Comparison of ENCODE assay signal across 13 cellular contexts in the genomic region with DNA sequence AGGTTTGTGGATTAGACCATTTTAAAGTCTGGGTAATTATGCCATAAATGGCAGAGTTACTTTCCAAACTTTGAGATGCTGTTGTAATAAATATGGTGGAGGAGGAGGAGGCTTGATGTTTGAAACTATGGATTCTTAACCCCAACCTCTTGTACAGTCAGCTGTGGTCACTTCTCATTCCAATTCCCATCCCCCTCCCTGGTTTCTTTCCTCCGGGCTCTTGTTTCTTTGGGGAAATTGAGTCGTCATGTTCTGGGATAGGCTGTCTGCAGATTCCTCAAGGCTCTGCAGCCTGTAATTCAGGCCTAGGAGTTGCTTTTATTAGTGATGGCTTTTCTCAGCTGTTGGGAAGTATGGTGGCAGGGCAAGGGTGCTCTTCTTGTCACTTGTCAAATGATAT. TPM values are rescaled to one million over a fixed set of nuclear protein-coding genes. Genes with fewer than 3 reads are reported as not detected.
A peak's percentile ranks its signal among the peaks of the same experiment; 100 is the strongest.
DNase-seq lines count a peak whose midpoint lies in the region; ATAC-seq and TF ChIP-seq lines count a peak whose summit lies in the region.
"Had no signal": no experiment of that assay in that cellular context is flagged by ENCODE, and none has a peak within 500 bp of the region (broad histone marks: within the 10 kb centered on the region; RNA-seq: fewer than 3 reads in every experiment).

No MANE protein-coding gene starts in this region.

- H3K27me3 ChIP-seq in A673 (replicated peaks; ENCODE audit: insufficient read depth, low read depth, low read length, poor library complexity) = no peaks in the 10 kb centered on the region
- no peaks in the 10 kb centered on the region for H3K27me3 ChIP-seq in GM23338 (ENCODE audit: insufficient read depth)
- H3K27me3 ChIP-seq in mammary epithelial cell (ENCODE audit: insufficient read depth, low read length) = no peaks in the 10 kb centered on the region
- H3K27me3 ChIP-seq in tibial artery = peaks cover 0 to 22% of the 10 kb centered on the region in 2 donors

- H3K36me3 ChIP-seq in A673 (ENCODE audit: insufficient read depth, low read length, poor library complexity, severe bottlenecking) (no peaks in the 10 kb centered on the region), GM23338 (ENCODE audit: insufficient read depth) (no peaks in the 10 kb centered on the region; the same call in 1 of the 2 replicates), mammary epithelial cell (ENCODE audit: insufficient read depth, low read length) (no peaks in the 10 kb centered on the region), tibial artery (peaks cover 2 to 16% (median 11%) of the 10 kb centered on the region in 3 donors)

- peak overlapping the region; percentile 90 for H3K4me2 ChIP-seq in GM23338
- peak overlapping the region; percentile 90 for H3K4me2 ChIP-seq in mammary epithelial cell (ENCODE audit: insufficient read depth, low read depth, low read length)

- no peak for ATAC-seq in GM23338
- ATAC-seq in GM21723 (IDR thresholded peaks at IDR 0.05; ENCODE audit: unreplicated experiment) = no peak
- no peak for ATAC-seq in HG03025 (IDR thresholded peaks at IDR 0.05; ENCODE audit: low FRiP score, unreplicated experiment)
- ATAC-seq in stimulated activated naive B cell treated with anti-CD40 and anti-IgM and Interleukin-4, amounts not matched to agents 10 μg/mL and 1 μg/mL and 100 μg/mL, for 72 hours (replicated peaks) = no peak
- ATAC-seq: activated CD8-positive, alpha-beta memory T cell treated with anti-CD3 and anti-CD28 coated beads, Interleukin-2, amount 10 ng/mL, durations not matched to agents 7 days and 5 days had no signal

- H3K9ac ChIP-seq in mammary epithelial cell (ENCODE audit: insufficient read depth, low read length) = no peak overlapping the region

- WGBS in mammary epithelial cell (ENCODE audit: low coverage, missing lambda C conversion rate) = 95% methylated on average over 2 of the region's 2 CpGs

- dilution Hi-C loops in mammary epithelial cell (cut with HindIII; ENCODE audit: low sequenced_read_pairs) = no loop called here

- H3K36me3 Mint-ChIP-seq in GM23338 (ENCODE audit: low read depth) (peaks cover 7% of the 10 kb centered on the region; the same call in 2 of the 3 replicates), mesothelial cell of epicardium (peaks cover 5% of the 10 kb centered on the region)
- H3K36me3 Mint-ChIP-seq in stimulated activated naive B cell treated with anti-CD40 and anti-IgM and Interleukin-4, amounts not matched to agents 10 μg/mL and 1 μg/mL and 100 μg/mL, for 72 hours = peaks cover 3 to 4% of the 10 kb centered on the region in 2 donors
- H3K36me3 Mint-ChIP-seq: activated CD8-positive, alpha-beta memory T cell treated with anti-CD3 and anti-CD28 coated beads, Interleukin-2, amount 10 ng/mL, durations not matched to agents 7 days and 5 days had no signal

- TF ChIP-seq CTCF in A673 (conservative IDR thresholded peaks at IDR 0.05; ENCODE audit: low read depth, low read length) = no peak
- no peak for TF ChIP-seq CTCF in GM23338 (conservative IDR thresholded peaks at IDR 0.05; ENCODE audit: low read depth in 2 of 2)
- no peak for TF ChIP-seq CTCF in mammary epithelial cell (conservative IDR thresholded peaks at IDR 0.05 in 1 of 2, IDR thresholded peaks at IDR 0.05 in 1 of 2; ENCODE audit: extremely low read depth in 1 of 2, insufficient read depth in 1 of 2, low read depth in 1 of 2, low read length in 2 of 2)
- TF ChIP-seq CTCF in mesothelial cell of epicardium (IDR thresholded peaks at IDR 0.05; ENCODE audit: unreplicated experiment) = no peak
- no peak for TF ChIP-seq CTCF in tibial artery (IDR thresholded peaks at IDR 0.05)

- H3K79me2 ChIP-seq in GM23338 (replicated peaks; ENCODE audit: insufficient read depth) = peaks cover 73% of the 10 kb centered on the region
- peaks cover 74% of the 10 kb centered on the region for H3K79me2 ChIP-seq in mammary epithelial cell (ENCODE audit: insufficient read depth, low read length)

- intact Hi-C loops in A673 (cut with micrococcal nuclease; ENCODE audit: unreplicated experiment) = no loop called here
- intact Hi-C loops in mammary epithelial cell (cut with micrococcal nuclease) = no loop called here
- intact Hi-C loops in tibial artery (cut with DNase I; ENCODE audit: low total_unique reads) = loop anchor here (10.0 kb wide), 1 partner anchor 56 kb away; no protein-coding TSS in a partner anchor

- no peaks in the 10 kb centered on the region for H3K9me2 ChIP-seq in GM23338 (ENCODE audit: insufficient read depth)

- POLR2A ChIA-PET in A673 (lab: Charles Lee; ENCODE audit: low non-redundant PET) = interaction anchor here (0.6 kb wide), 1 partner anchor 11 kb away, joined by 4 read pairs; no protein-coding TSS in a partner anchor

- no peak overlapping the region for H3K27ac Mint-ChIP-seq in GM23338
- H3K27ac Mint-ChIP-seq in mesothelial cell of epicardium = peak overlapping the region; percentile 54
- no peak overlapping the region for H3K27ac Mint-ChIP-seq in stimulated activated naive B cell treated with anti-CD40 and anti-IgM and Interleukin-4, amounts not matched to agents 10 μg/mL and 1 μg/mL and 100 μg/mL, for 72 hours
- H3K27ac Mint-ChIP-seq: activated CD8-positive, alpha-beta memory T cell treated with anti-CD3 and anti-CD28 coated beads, Interleukin-2, amount 10 ng/mL, durations not matched to agents 7 days and 5 days had no signal

- in situ Hi-C loops in mammary epithelial cell (cut with MboI; ENCODE audit: low sequenced_read_pairs in 2 of 2) = loop anchor here (5.0 kb wide), 2 partner anchors 44 to 49 kb away; no protein-coding TSS in a partner anchor

- H3K27me3 Mint-ChIP-seq in GM23338 (ENCODE audit: insufficient read depth, low read depth, poor library complexity) = peaks cover 15% of the 10 kb centered on the region
- no peaks in the 10 kb centered on the region for H3K27me3 Mint-ChIP-seq in mesothelial cell of epicardium (ENCODE audit: low read depth)
- H3K27me3 Mint-ChIP-seq in stimulated activated naive B cell treated with anti-CD40 and anti-IgM and Interleukin-4, amounts not matched to agents 10 μg/mL and 1 μg/mL and 100 μg/mL, for 72 hours = peaks cover 22 to 26% of the 10 kb centered on the region in 2 donors

- BruUV-seq in A673 (replicated peaks; lab: Mats Ljungman, UMichigan) (TSS peak; percentile 41), mammary epithelial cell (replicated peaks; lab: Mats Ljungman, UMichigan) (no TSS peak)

- CTCF ChIA-PET in A673 (lab: Charles Lee) = no interaction called here
- CTCF ChIA-PET in mammary epithelial cell (lab: Charles Lee; ENCODE audit: low non-redundant PET) = no interaction called here

- no peak overlapping the region for H3K27ac ChIP-seq in A673 (ENCODE audit: low read depth, low read length, poor library complexity, severe bottlenecking)
- no peak overlapping the region for H3K27ac ChIP-seq in GM23338 (ENCODE audit: low read depth)
- no peak overlapping the region for H3K27ac ChIP-seq in mammary epithelial cell (ENCODE audit: insufficient read depth, low read depth, low read length)
- no peak overlapping the region for H3K27ac ChIP-seq in tibial artery

- H3K4me1 ChIP-seq in A673 (ENCODE audit: insufficient read depth, low read length, poor library complexity, severe bottlenecking) = peaks cover 27% of the 10 kb centered on the region
- peaks cover 44% of the 10 kb centered on the region for H3K4me1 ChIP-seq in GM23338 (ENCODE audit: insufficient read depth)
- H3K4me1 ChIP-seq in mammary epithelial cell (ENCODE audit: insufficient read depth, low read length) = peaks cover 17% of the 10 kb centered on the region
- H3K4me1 ChIP-seq in tibial artery = peaks cover 0 to 23% (median 12%) of the 10 kb centered on the region in 4 donors

- no peak overlapping the region for H2AFZ ChIP-seq in GM23338
- no peak overlapping the region for H2AFZ ChIP-seq in mammary epithelial cell (ENCODE audit: low read depth, low read length)

- no peaks in the 10 kb centered on the region for H3K9me3 ChIP-seq in A673 (ENCODE audit: low read depth, low read length, poor library complexity, severe bottlenecking)
- H3K9me3 ChIP-seq in mammary epithelial cell (replicated peaks; ENCODE audit: insufficient read depth, low read length) = no peaks in the 10 kb centered on the region
- no peaks in the 10 kb centered on the region for H3K9me3 ChIP-seq in tibial artery

- H3K4me1 Mint-ChIP-seq in GM23338 = peaks cover 44% of the 10 kb centered on the region
- H3K4me1 Mint-ChIP-seq in mesothelial cell of epicardium = peaks cover 47% of the 10 kb centered on the region
- peaks cover 2 to 14% of the 10 kb centered on the region in 2 donors for H3K4me1 Mint-ChIP-seq in stimulated activated naive B cell treated with anti-CD40 and anti-IgM and Interleukin-4, amounts not matched to agents 10 μg/mL and 1 μg/mL and 100 μg/mL, for 72 hours

- DNase-seq in A673 (ENCODE audit: low spot score) = no peak
- DNase-seq in GM23338 (ENCODE audit: low spot score) = no peak
- no peak for DNase-seq in mammary epithelial cell
- DNase-seq in mesothelial cell of epicardium (ENCODE audit: low spot score in 2 of 2, unreplicated experiment in 2 of 2) = no peak
- DNase-seq in tibial artery = no peak
- DNase-seq in stimulated activated naive B cell treated with anti-CD40 and anti-IgM and Interleukin-4, amounts not matched to agents 10 μg/mL and 1 μg/mL and 100 μg/mL, for 72 hours = no peak
- DNase-seq: activated CD8-positive, alpha-beta memory T cell treated with anti-CD3 and anti-CD28 coated beads, Interleukin-2, amount 10 ng/mL, durations not matched to agents 7 days and 5 days; effector CD8-positive, alpha-beta T cell; foreskin melanocyte; NCI-H774; stimulated activated CD4-positive, alpha-beta T cell treated with anti-CD3 and anti-CD28 coated beads, Interleukin-15, amount 100 ng/mL, for 24 hours had no signal

- H3K4me3 ChIP-seq in A673 (ENCODE audit: low read depth, low read length, poor library complexity, severe bottlenecking) (no peak overlapping the region), GM23338 (peak overlapping the region; percentile 98; the same call in 1 of the 2 replicates), mammary epithelial cell (replicated peaks in 1 of 3; ENCODE audit: insufficient read depth in 1 of 3, low read depth in 2 of 3, low read length in 3 of 3) (no peak overlapping the region), tibial artery (no peak overlapping the region)

- peaks cover 50% of the 10 kb centered on the region for H4K20me1 ChIP-seq in GM23338 (replicated peaks; ENCODE audit: insufficient read depth)
- no peaks in the 10 kb centered on the region for H4K20me1 ChIP-seq in mammary epithelial cell (ENCODE audit: insufficient read depth, low read length)

- 0 out of 2 replicates have a peak, but pooled peaks cover 3% of the 10 kb centered on the region for H3F3A ChIP-seq in GM23338 (replicated peaks; ENCODE audit: low read depth)

- H3K9me3 Mint-ChIP-seq in GM23338 = no peaks in the 10 kb centered on the region; the same call in 2 of the 3 replicates
- no peaks in the 10 kb centered on the region for H3K9me3 Mint-ChIP-seq in mesothelial cell of epicardium
- H3K9me3 Mint-ChIP-seq in stimulated activated naive B cell treated with anti-CD40 and anti-IgM and Interleukin-4, amounts not matched to agents 10 μg/mL and 1 μg/mL and 100 μg/mL, for 72 hours = no peaks in the 10 kb centered on the region

- H3K4me3 Mint-ChIP-seq in GM23338 = no peak overlapping the region; the same call in 2 of the 3 replicates
- peak overlapping the region; percentile 86 for H3K4me3 Mint-ChIP-seq in mesothelial cell of epicardium
- H3K4me3 Mint-ChIP-seq in stimulated activated naive B cell treated with anti-CD40 and anti-IgM and Interleukin-4, amounts not matched to agents 10 μg/mL and 1 μg/mL and 100 μg/mL, for 72 hours = no peak overlapping the region
- H3K4me3 Mint-ChIP-seq: activated CD8-positive, alpha-beta memory T cell treated with anti-CD3 and anti-CD28 coated beads, Interleukin-2, amount 10 ng/mL, durations not matched to agents 7 days and 5 days had no signal

RNA-seq across cellular contexts. Expression of a gene that starts 2.5 kb away (rescaled TPM):
- total RNA-seq in A673 (2021) (84.5 and 95.8 TPM in 2 replicates), mammary epithelial cell (100 to 1,000 TPM; 141 to 277 TPM), mesothelial cell of epicardium (303 to 313 TPM (median 308 TPM) in 3 replicates)
- 121 and 147 TPM in 2 replicates for total RNA-seq in GM23338 (2014; rRNA removed; shearing (Covaris generic))
- polyA plus RNA-seq in GM23338 (2016; fragmentation: Nextera tagmentation; extraction: Ambion mirVana) (46.1 and 52.2 TPM in 2 replicates), mammary epithelial cell (124 TPM)
- 118 TPM for polyA minus RNA-seq in mammary epithelial cell

RNA-seq across cellular contexts. Expression of a gene that starts 19.2 kb away (rescaled TPM):
- 21.3 and 35.6 TPM in 2 replicates for total RNA-seq in A673 (2021)
- total RNA-seq in GM23338 (2014; rRNA removed; shearing (Covaris generic)) = 17.4 and 22.4 TPM in 2 replicates
- 14.9 and 16.6 TPM in 2 replicates for polyA plus RNA-seq in GM23338 (2016; fragmentation: Nextera tagmentation; extraction: Ambion mirVana)
- 10 to 100 TPM; 17.5 to 20.2 TPM for total RNA-seq in mammary epithelial cell
- 9.3 TPM for polyA plus RNA-seq in mammary epithelial cell
- 1.9 TPM for polyA minus RNA-seq in mammary epithelial cell
- 61.9 to 69.2 TPM (median 69.0 TPM) in 3 replicates for total RNA-seq in mesothelial cell of epicardium

RNA-seq across cellular contexts. Expression of a gene that starts 19.4 kb away (rescaled TPM):
- 95.8 and 127 TPM in 2 replicates for total RNA-seq in A673 (2021)
- total RNA-seq in GM23338 (2014; rRNA removed; shearing (Covaris generic)) = 32.3 and 40.4 TPM in 2 replicates
- 127 and 128 TPM in 2 replicates for polyA plus RNA-seq in GM23338 (2016; fragmentation: Nextera tagmentation; extraction: Ambion mirVana)
- 10 to 100 TPM; 13.3 to 75.2 TPM for total RNA-seq in mammary epithelial cell
- polyA plus RNA-seq in mammary epithelial cell = 41.3 TPM
- 26.7 TPM for polyA minus RNA-seq in mammary epithelial cell
- total RNA-seq in mesothelial cell of epicardium = 50.5 to 55.5 TPM (median 54.9 TPM) in 3 replicates

RNA-seq across cellular contexts. Expression of a gene that starts 25.0 kb away (rescaled TPM):
- total RNA-seq in A673 (2021) (29.4 and 30.7 TPM in 2 replicates), mammary epithelial cell (10 to 100 TPM; 21.5 to 31.5 TPM), mesothelial cell of epicardium (88.0 to 90.9 TPM (median 90.6 TPM) in 3 replicates)
- total RNA-seq in GM23338 (2014; rRNA removed; shearing (Covaris generic)) = 9.7 and 13.2 TPM in 2 replicates
- polyA plus RNA-seq in GM23338 (2016; fragmentation: Nextera tagmentation; extraction: Ambion mirVana) (2.8 and 3.4 TPM in 2 replicates), mammary epithelial cell (11.2 TPM)
- polyA minus RNA-seq in mammary epithelial cell = 29.0 TPM

RNA-seq across cellular contexts. Expression of a gene that starts 57.2 kb away (rescaled TPM):
- total RNA-seq in A673 (2021) (104 and 115 TPM in 2 replicates), mammary epithelial cell (10 to 100 TPM; 61.0 to 85.0 TPM), mesothelial cell of epicardium (44.2 to 45.9 TPM (median 45.1 TPM) in 3 replicates)
- total RNA-seq in GM23338 (2014; rRNA removed; shearing (Covaris generic)) = 98.6 and 106 TPM in 2 replicates
- polyA plus RNA-seq in GM23338 (2016; fragmentation: Nextera tagmentation; extraction: Ambion mirVana) (63.8 and 64.7 TPM in 2 replicates), mammary epithelial cell (82.8 TPM)
- polyA minus RNA-seq in mammary epithelial cell = 40.5 TPM
